In genomic region chr10:58531084-58531695, GRCh38 we compare ENCODE assay signal across 8 cellular contexts. TPM values are rescaled to one million over a fixed set of nuclear protein-coding genes. Genes with fewer than 3 reads are reported as not detected.
A peak's percentile ranks its signal among the peaks of the same experiment; 100 is the strongest.
DNase-seq lines count a peak whose midpoint lies in the region; ATAC-seq, FAIRE-seq and TF ChIP-seq lines count a peak whose summit lies in the region.

No MANE protein-coding gene starts in this region.

- ATAC-seq in GM19351 (IDR thresholded peaks at IDR 0.05; ENCODE audit: unreplicated experiment) (peak; percentile 98), HG03280 (IDR thresholded peaks at IDR 0.05; ENCODE audit: unreplicated experiment) (peak; percentile 96)

- peak; percentile 25 for FAIRE-seq in D721Med (lab: Jason Lieb, UNC)

- no peak overlapping the region for H3K4me3 ChIP-seq in fibroblast of villous mesenchyme (ENCODE audit: low read depth, low read length)

- peak; percentile 68 for TF ChIP-seq CTCF in D721Med (IDR thresholded peaks at IDR 0.05; ENCODE audit: insufficient read depth, missing control alignments)
- peak; percentile 80 for TF ChIP-seq CTCF in fibroblast of villous mesenchyme (IDR thresholded peaks at IDR 0.05; ENCODE audit: insufficient read depth, low read depth, low read length)

- DNase-seq in D721Med (ENCODE audit: insufficient read length, low spot score) (no peak), NCI-H748 treated with DMSO at 0.1 percent for 48 hours (lab: John Stamatoyannopoulos, UW) (peak; percentile 9), fibroblast of villous mesenchyme (ENCODE audit: low read depth) (peak; percentile 78), pulmonary artery endothelial cell (ENCODE audit: low read depth, low spot score) (peak; percentile 22), hepatic stellate cell (ENCODE audit: low spot score) (no peak)
- peak; percentile 30 for DNase-seq in activated CD8-positive, alpha-beta memory T cell treated with anti-CD3 and anti-CD28 coated beads, Interleukin-2, amount 50 U/mL, for 4 hours

RNA-seq across cellular contexts. Expression of gene BICC1, which starts 18.5 kb away (rescaled TPM):
- 39.3 and 47.7 TPM in 2 replicates for total RNA-seq in fibroblast of villous mesenchyme
- 1.7 and 3.2 TPM in 2 replicates for total RNA-seq in pulmonary artery endothelial cell

Comparison
In these comparisons a context has a peak if more than half of its experiments do, and no peak if none do; other contexts are left out.
1. DNase-seq: peak in NCI-H748 treated with DMSO at 0.1 percent for 48 hours (single experiment), activated CD8-positive, alpha-beta memory T cell treated with anti-CD3 and anti-CD28 coated beads, Interleukin-2, amount 50 U/mL, for 4 hours (single experiment), fibroblast of villous mesenchyme (single experiment) and pulmonary artery endothelial cell (single experiment); none in D721Med (single experiment) and hepatic stellate cell (single experiment).